23 cellular contexts compared by ENCODE assay signal in genomic region chr9:114054191-114054690, GRCh38. TPM values are rescaled to one million over a fixed set of nuclear protein-coding genes. Genes with fewer than 3 reads are reported as not detected.
A peak's percentile ranks its signal among the peaks of the same experiment; 100 is the strongest.
DNase-seq lines count a peak whose midpoint lies in the region; ATAC-seq and TF ChIP-seq lines count a peak whose summit lies in the region.
"Had no signal": no experiment of that assay in that cellular context is flagged by ENCODE, and none has a peak within 500 bp of the region (broad histone marks: within the 10 kb centered on the region; RNA-seq: fewer than 3 reads in every experiment).

No MANE protein-coding gene starts in this region.

- peaks cover 44% of the 10 kb centered on the region for H3K36me3 ChIP-seq in BLaER1
- H3K36me3 ChIP-seq in suprapubic skin: peaks cover 15% of the 10 kb centered on the region

- TF ChIP-seq CTCF in GM13976 (IDR thresholded peaks at IDR 0.05; ENCODE audit: borderline replicate concordance, control extremely low read depth, extremely low read depth, insufficient read depth, missing control alignments) (no peak), suprapubic skin (IDR thresholded peaks at IDR 0.05) (no peak)

- 69% methylated on average over 8 of the region's 10 CpGs for WGBS in suprapubic skin

- H3K27me3 ChIP-seq in BLaER1 (no peaks in the 10 kb centered on the region), suprapubic skin (no peaks in the 10 kb centered on the region)

- H3K27ac ChIP-seq in BLaER1: peak overlapping the region; percentile 98
- H3K27ac ChIP-seq in suprapubic skin: no peak overlapping the region
- H3K27ac ChIP-seq: A549, C4-2B, SK-N-MC had no signal

- H3K4me3 ChIP-seq in BLaER1: no peak overlapping the region
- no peak overlapping the region for H3K4me3 ChIP-seq in suprapubic skin
- H3K4me3 ChIP-seq: A549, SK-N-MC had no signal

- no peaks in the 10 kb centered on the region; the same call in 1 of the 2 replicates for H3K9me3 ChIP-seq in BLaER1
- no peaks in the 10 kb centered on the region for H3K9me3 ChIP-seq in suprapubic skin
- H3K9me3 ChIP-seq: A549 had no signal

- no peaks in the 10 kb centered on the region for H4K20me1 ChIP-seq in BLaER1

- TF ChIP-seq POLR2A in suprapubic skin (IDR thresholded peaks at IDR 0.05): no peak

- TF ChIP-seq EP300 in suprapubic skin (IDR thresholded peaks at IDR 0.05): no peak

- DNase-seq in GM13976 (ENCODE audit: low spot score) (peak; percentile 21), mesenteric fat pad (ENCODE audit: low spot score) (peak; percentile 59), suprapubic skin (ENCODE audit: low spot score in 2 of 2) (peak; percentile 25 to 48), anterior cingulate cortex (lab: John Stamatoyannopoulos, UW) (no peak), NCI-H187 treated with DMSO at 0.1 percent for 48 hours (lab: John Stamatoyannopoulos, UW) (no peak)
- DNase-seq: AML-193, DMS 273 treated with DMSO at 0.1 percent for 48 hours, GF-D8, Karpas-422, NCI-H1092 treated with DMSO at 0.1 percent for 48 hours, NCI-H1436, NCI-H187, NCI-H2107, NCI-H446, NCI-H524 treated with DMSO at 0.1 percent for 48 hours, NCI-H774, SIG-M5 had no signal

- peak overlapping the region; percentile 45; the same call in 1 of the 2 replicates for H3K9ac ChIP-seq in BLaER1

- in situ Hi-C loops in GM13976 (cut with MboI; ENCODE audit: low sequenced_read_pairs, unreplicated experiment): no loop called here

- no peak for ATAC-seq in GM21786 (IDR thresholded peaks at IDR 0.05; ENCODE audit: unreplicated experiment)
- ATAC-seq: A549; CD8-positive, alpha-beta T cell had no signal

- H3K4me1 ChIP-seq in BLaER1 (peaks cover 90% of the 10 kb centered on the region), suprapubic skin (no peaks in the 10 kb centered on the region)
- H3K4me1 ChIP-seq: A549 had no signal

- H3K4me2 ChIP-seq in BLaER1: peak overlapping the region; percentile 92
- H3K4me2 ChIP-seq: A549 had no signal

RNA-seq across cellular contexts. Expression of gene AMBP, which starts 23.9 kb away (rescaled TPM):
- not detected for total RNA-seq in mesenteric fat pad
- 1 to 10 TPM in 1 of 4 donors, not detected in 3; 3.6 TPM for total RNA-seq in suprapubic skin
- total RNA-seq: CD8-positive, alpha-beta T cell had no signal

RNA-seq across cellular contexts. Expression of gene KIF12, which starts 44.9 kb away (rescaled TPM):
- total RNA-seq in mesenteric fat pad (0.84 TPM), suprapubic skin (1 to 10 TPM; 1.1 to 3.1 (median 2.1) TPM)
- total RNA-seq: CD8-positive, alpha-beta T cell had no signal

Comparison
In these comparisons a context has a peak if more than half of its experiments do, and no peak if none do; other contexts are left out.
1. DNase-seq: peak in GM13976 (single experiment), mesenteric fat pad (single experiment) and suprapubic skin (2 of 2); none in anterior cingulate cortex (0 of 58) and NCI-H187 treated with DMSO at 0.1 percent for 48 hours (single experiment).